Comparison of ENCODE assay signal across 15 cellular contexts in genomic region chr11:69541501-69542313, GRCh38.
DNase-seq lines count a peak whose midpoint lies in the region; ATAC-seq and TF ChIP-seq lines count a peak whose summit lies in the region.
"Had no signal": no experiment of that assay in that cellular context is flagged by ENCODE, and none has a peak within 500 bp of the region (broad histone marks: within the 10 kb centered on the region; RNA-seq: fewer than 3 reads in every experiment).

No MANE protein-coding gene starts in this region.

- no peak overlapping the region for H3K4me2 ChIP-seq in SK-N-SH

- TF ChIP-seq RAD21 in SK-N-SH (IDR thresholded peaks at IDR 0.05; ENCODE audit: low read length) = no peak

- H3F3A ChIP-seq in SK-N-SH (replicated peaks; ENCODE audit: insufficient read depth) = no peaks in the 10 kb centered on the region

- H3K9me2 ChIP-seq in SK-N-SH = no peaks in the 10 kb centered on the region

- H3K9me3 ChIP-seq in SK-N-SH (no peaks in the 10 kb centered on the region), MG63 (no peaks in the 10 kb centered on the region)
- H3K9me3 ChIP-seq: SJSA1 had no signal

- no peak overlapping the region for H3K27ac ChIP-seq in SK-N-SH (ENCODE audit: low read depth in 2 of 2, low read length in 1 of 2)
- H3K27ac ChIP-seq: SJSA1 had no signal

- no peak for TF ChIP-seq CTCF in SK-N-SH (IDR thresholded peaks at IDR 0.05)

- H3K79me2 ChIP-seq in SK-N-SH (ENCODE audit: insufficient read depth) = no peaks in the 10 kb centered on the region

- no peaks in the 10 kb centered on the region for H4K20me1 ChIP-seq in SK-N-SH (ENCODE audit: insufficient read depth)

- H3K9ac ChIP-seq in SK-N-SH = no peak overlapping the region

- ATAC-seq in SK-N-SH treated with all-trans-retinoic acid at 6 μM for 48 hours (peak; percentile 38), HG03354 (IDR thresholded peaks at IDR 0.05; ENCODE audit: poor library complexity, severe bottlenecking, unreplicated experiment) (no peak)
- ATAC-seq: esophagus mucosa had no signal

- peaks cover 11 to 15% of the 10 kb centered on the region in 2 experiments; a peak in 2 of 4 replicates for H3K4me1 ChIP-seq in SK-N-SH (ENCODE audit: control insufficient read depth in 1 of 2, insufficient read depth in 2 of 2, low read depth in 1 of 2, low read length in 1 of 2)

- no peaks in the 10 kb centered on the region for H3K36me3 ChIP-seq in SK-N-SH (replicated peaks in 1 of 2; ENCODE audit: control insufficient read depth in 1 of 2, insufficient read depth in 2 of 2, low read length in 1 of 2)
- H3K36me3 ChIP-seq in MG63 = no peaks in the 10 kb centered on the region
- H3K36me3 ChIP-seq: SJSA1 had no signal

- CTCF ChIA-PET in SK-N-SH (lab: Yijun Ruan, JAX) = no interaction called here

- no peak for DNase-seq in SK-N-SH
- DNase-seq in MG63 = peak; percentile 13
- peak; percentile 18 for DNase-seq in fibroblast of peridontal ligament (ENCODE audit: extremely low read depth)
- DNase-seq in stromal cell of bone marrow (ENCODE audit: low read depth) = peak; percentile 44
- no peak for DNase-seq in NOMO-1 treated with DMSO at 0.1 percent for 48 hours (lab: John Stamatoyannopoulos, UW; ENCODE audit: unreplicated experiment)
- DNase-seq in activated naive CD4-positive, alpha-beta T cell (lab: John Stamatoyannopoulos, UW) = no peak
- DNase-seq: activated B cell treated with CpG ODN at 0.5 μM for 24 hours, caudate nucleus, natural killer cell, NCI-H524 treated with DMSO at 0.1 percent for 48 hours had no signal

- POLR2A ChIA-PET in SK-N-SH (lab: Yijun Ruan, JAX) = no interaction called here

- H2AFZ ChIP-seq in SK-N-SH (ENCODE audit: low read depth) = no peak overlapping the region

- no peak overlapping the region for H3K4me3 ChIP-seq in SK-N-SH (ENCODE audit: low read depth in 2 of 2, low read length in 1 of 2)
- H3K4me3 ChIP-seq in MG63 = no peak overlapping the region
- H3K4me3 ChIP-seq: SJSA1, skin epidermis had no signal

- 65% methylated on average over 8 of the region's 8 CpGs for WGBS in SK-N-SH (ENCODE audit: low lambda C conversion rate)

- no peaks in the 10 kb centered on the region for H3K27me3 ChIP-seq in SK-N-SH (ENCODE audit: insufficient read depth)
- no peaks in the 10 kb centered on the region for H3K27me3 ChIP-seq in MG63
- H3K27me3 ChIP-seq: SJSA1 had no signal

- TF ChIP-seq EP300 in SK-N-SH (IDR thresholded peaks at IDR 0.05; ENCODE audit: borderline replicate concordance in 1 of 2, low read depth in 1 of 2, low read length in 1 of 2) = no peak

TF ChIP-seq in SK-N-SH treated with all-trans-retinoic acid at 6 μM for 48 hours, 23 proteins besides CTCF, POLR2A, EP300 and RAD21 (continues in another document):
- TF ChIP-seq ZNF565 (CRISPR knock-in tag; conservative IDR thresholded peaks at IDR 0.05; ENCODE audit: low read depth) (no peak), OSR1 (CRISPR knock-in tag; IDR thresholded peaks at IDR 0.05) (no peak), ZNF8 (CRISPR knock-in tag; IDR thresholded peaks at IDR 0.05) (no peak), ISL1 (CRISPR knock-in tag; IDR thresholded peaks at IDR 0.05) (no peak), ZNF70 (CRISPR knock-in tag; IDR thresholded peaks at IDR 0.05) (no peak), CREB5 (CRISPR knock-in tag; IDR thresholded peaks at IDR 0.05; ENCODE audit: low read depth) (no peak), PATZ1 (CRISPR knock-in tag; IDR thresholded peaks at IDR 0.05; ENCODE audit: borderline replicate concordance) (no peak), ESRRG (CRISPR knock-in tag; IDR thresholded peaks at IDR 0.05) (no peak), TCF4 (CRISPR knock-in tag; IDR thresholded peaks at IDR 0.05; ENCODE audit: borderline replicate concordance) (no peak), SNAI2 (CRISPR knock-in tag; IDR thresholded peaks at IDR 0.05) (no peak), CSDC2 (CRISPR knock-in tag; IDR thresholded peaks at IDR 0.05) (no peak), ZFP3 (CRISPR knock-in tag; IDR thresholded peaks at IDR 0.05) (no peak)

TF ChIP-seq in SK-N-SH, 30 proteins besides CTCF, POLR2A, EP300 and RAD21:
- TF ChIP-seq TEAD4 (IDR thresholded peaks at IDR 0.05; ENCODE audit: borderline replicate concordance, insufficient read depth) (no peak), USF2 (IDR thresholded peaks at IDR 0.05; ENCODE audit: borderline replicate concordance, low read depth, low read length) (no peak), MXI1 (IDR thresholded peaks at IDR 0.05; ENCODE audit: low read depth, low read length) (no peak), POLR2AphosphoS5 (IDR thresholded peaks at IDR 0.05; ENCODE audit: low read depth, low read length) (no peak), ZBTB33 (IDR thresholded peaks at IDR 0.05; ENCODE audit: borderline replicate concordance, low read depth) (no peak), FOXJ3 (CRISPR knock-in tag; IDR thresholded peaks at IDR 0.05) (no peak), MEF2A (IDR thresholded peaks at IDR 0.05; ENCODE audit: borderline replicate concordance, low read depth) (no peak), REST (IDR thresholded peaks at IDR 0.05; ENCODE audit: low read depth, low read length) (no peak)

Comparison
In these comparisons a context has a peak if more than half of its experiments do, and no peak if none do; other contexts are left out.
1. DNase-seq: peak in MG63 (single experiment), fibroblast of peridontal ligament (single experiment) and stromal cell of bone marrow (single experiment); none in SK-N-SH (single experiment), NOMO-1 treated with DMSO at 0.1 percent for 48 hours (single experiment) and activated naive CD4-positive, alpha-beta T cell (0 of 4).